In the genomic region with DNA sequence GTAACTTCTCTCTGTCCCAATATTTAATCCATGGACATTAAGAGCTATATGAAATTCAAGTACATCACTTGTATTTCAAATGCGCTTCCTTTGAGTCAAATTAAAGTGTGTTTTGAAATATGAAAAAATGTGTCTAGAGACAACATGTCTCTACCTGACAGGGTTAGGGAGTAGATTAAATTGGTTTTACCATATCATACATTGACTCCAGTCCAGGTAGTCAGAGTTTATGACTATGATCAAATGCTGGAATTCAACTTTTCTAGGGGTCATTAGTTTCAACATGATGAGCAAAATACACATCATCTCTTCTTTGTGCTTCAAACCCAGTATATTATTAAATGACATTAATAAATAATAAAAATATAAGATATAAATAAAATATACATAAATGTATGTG, we compare ENCODE assay signal across 18 cellular contexts.
"Had no signal": no experiment of that assay in that cellular context is flagged by ENCODE, and none has a peak within 500 bp of the region (broad histone marks: within the 10 kb centered on the region; RNA-seq: fewer than 3 reads in every experiment).

No MANE protein-coding gene starts in this region.

- DNase-seq: Karpas-422, KBM-7, MG63, NCI-H1092 treated with DMSO at 0.1 percent for 48 hours, NCI-H1436 treated with DMSO at 0.1 percent for 48 hours, NCI-H1694, NCI-H187 treated with DMSO at 0.1 percent for 48 hours, NCI-H2029 treated with DMSO at 0.1 percent for 48 hours, NCI-H2171 treated with DMSO at 0.1 percent for 48 hours, NCI-H446 treated with DMSO at 0.1 percent for 48 hours, NCI-H510A treated with DMSO at 0.1 percent for 48 hours, NCI-H526, NCI-H748 treated with DMSO at 0.1 percent for 48 hours, PC-3, SHP77, SK-N-SH, SW 1271, T-cell had no signal

- H3K9ac ChIP-seq: SK-N-SH had no signal

- H3K9me3 ChIP-seq: SK-N-SH had no signal

- H3K27me3 ChIP-seq: MG63 had no signal

- H3K36me3 ChIP-seq: MG63 had no signal

- H3K4me3 ChIP-seq: MG63 had no signal

- H3K4me2 ChIP-seq: SK-N-SH had no signal

- H3K9me2 ChIP-seq: SK-N-SH had no signal
